30 cellular contexts compared by ENCODE assay signal in genomic region chr10:111650088-111650487, GRCh38.
DNase-seq lines count a peak whose midpoint lies in the region; ATAC-seq and TF ChIP-seq lines count a peak whose summit lies in the region.
"Had no signal": no experiment of that assay in that cellular context is flagged by ENCODE, and none has a peak within 500 bp of the region (broad histone marks: within the 10 kb centered on the region; RNA-seq: fewer than 3 reads in every experiment).

No MANE protein-coding gene starts in this region.

- H3K4me2 ChIP-seq in OCI-LY7 (ENCODE audit: low read length), result no peak overlapping the region
- no peak overlapping the region for H3K4me2 ChIP-seq in mesendoderm (ENCODE audit: low read length)

- no peaks in the 10 kb centered on the region for H4K20me1 ChIP-seq in OCI-LY7 (ENCODE audit: insufficient read depth, low read length)

- H2AK5ac ChIP-seq in mesendoderm (ENCODE audit: low read length), result no peak overlapping the region

- H2BK15ac ChIP-seq in mesendoderm (replicated peaks; ENCODE audit: low read depth), result no peak overlapping the region

- H3K27ac Mint-ChIP-seq in activated CD8-positive, alpha-beta T cell treated with anti-CD3 and anti-CD28 coated beads for 36 hours, result no peak overlapping the region
- H3K27ac Mint-ChIP-seq in activated CD8-positive, alpha-beta T cell treated with anti-CD3 and anti-CD28 coated beads, Interleukin-2, amount 10 ng/mL, durations not matched to agents 7 days and 5 days, result no peak overlapping the region
- H3K27ac Mint-ChIP-seq: CD4-positive, alpha-beta memory T cell; dendritic cell treated with granulocyte-macrophage colony-stimulating factor and Interleukin-4, amounts not matched to agents 40 ng/mL and 50 ng/mL, for 4 days; HFFc6; mesothelial cell of epicardium; T-helper 2 cell treated with Interferon-gamma antibody and Interleukin-4, amounts not matched to agents 5 μg/mL and 100 μg/mL, for 36 hours had no signal

- no peaks in the 10 kb centered on the region for H3K9me3 ChIP-seq in OCI-LY7 (ENCODE audit: low read length)

- BruUV-seq in OCI-LY7 (replicated peaks; lab: Mats Ljungman, UMichigan), result no TSS peak

- no peak for TF ChIP-seq CTCF in activated CD8-positive, alpha-beta T cell treated with anti-CD3 and anti-CD28 coated beads for 36 hours (IDR thresholded peaks at IDR 0.05)
- TF ChIP-seq CTCF in GM12865 (IDR thresholded peaks at IDR 0.05; ENCODE audit: insufficient read depth, low read depth, low read length, missing control alignments) (peak; percentile 14), OCI-LY7 (conservative IDR thresholded peaks at IDR 0.05; ENCODE audit: low read length) (peak; percentile 46)

- H3K36me3 Mint-ChIP-seq in activated CD8-positive, alpha-beta T cell treated with anti-CD3 and anti-CD28 coated beads for 36 hours (ENCODE audit: low read depth), result peaks cover 3% of the 10 kb centered on the region
- H3K36me3 Mint-ChIP-seq in activated CD8-positive, alpha-beta T cell treated with anti-CD3 and anti-CD28 coated beads, Interleukin-2, amount 10 ng/mL, durations not matched to agents 7 days and 5 days (ENCODE audit: low read depth), result no peaks in the 10 kb centered on the region
- H3K36me3 Mint-ChIP-seq: CD4-positive, alpha-beta memory T cell; mesothelial cell of epicardium had no signal

- no peak overlapping the region for H3K27ac ChIP-seq in OCI-LY7 (ENCODE audit: low read depth, low read length, poor library complexity, severe bottlenecking)
- no peak overlapping the region for H3K27ac ChIP-seq in mesendoderm (ENCODE audit: low read depth, low read length)
- H3K27ac ChIP-seq: psoas muscle, sigmoid colon, tibial artery had no signal

- H3K9ac ChIP-seq in mesendoderm (ENCODE audit: low read length), result no peak overlapping the region

- no peak overlapping the region for H2AFZ ChIP-seq in OCI-LY7 (ENCODE audit: low read length)

- intact Hi-C loops in activated CD8-positive, alpha-beta T cell treated with anti-CD3 and anti-CD28 coated beads for 36 hours (cut with micrococcal nuclease), result no loop called here
- intact Hi-C loops in OCI-LY7 (cut with micrococcal nuclease; ENCODE audit: unreplicated experiment), result no loop called here

- H3K4me1 Mint-ChIP-seq in activated CD8-positive, alpha-beta T cell treated with anti-CD3 and anti-CD28 coated beads for 36 hours (ENCODE audit: low read depth), result no peaks in the 10 kb centered on the region
- H3K4me1 Mint-ChIP-seq in activated CD8-positive, alpha-beta T cell treated with anti-CD3 and anti-CD28 coated beads, Interleukin-2, amount 10 ng/mL, durations not matched to agents 7 days and 5 days (ENCODE audit: low read depth), result no peaks in the 10 kb centered on the region
- H3K4me1 Mint-ChIP-seq: CD4-positive, alpha-beta memory T cell; central memory CD8-positive, alpha-beta T cell; mesothelial cell of epicardium; naive B cell had no signal

- H3K27me3 ChIP-seq in mesendoderm (ENCODE audit: insufficient read depth, low read length, poor library complexity), result no peaks in the 10 kb centered on the region
- H3K27me3 ChIP-seq: MG63, sigmoid colon, tibial artery had no signal

- H2BK120ac ChIP-seq in mesendoderm (ENCODE audit: low read depth, low read length), result no peak overlapping the region

- H3K18ac ChIP-seq in mesendoderm (ENCODE audit: low read length), result no peak overlapping the region

- no peak overlapping the region for H3K23ac ChIP-seq in mesendoderm (ENCODE audit: low read length)

- no peak overlapping the region for H4K8ac ChIP-seq in mesendoderm (ENCODE audit: low read depth, low read length)

- no peak overlapping the region for H4K5ac ChIP-seq in mesendoderm (ENCODE audit: low read length)

- H3K36me3 ChIP-seq in OCI-LY7 (ENCODE audit: insufficient read depth, low read length) (no peaks in the 10 kb centered on the region), mesendoderm (ENCODE audit: control insufficient read depth, insufficient read depth, low read length) (no peaks in the 10 kb centered on the region)
- H3K36me3 ChIP-seq: MG63, sigmoid colon, tibial artery had no signal

- H3K4me1 ChIP-seq in OCI-LY7 (ENCODE audit: insufficient read depth, low read length, poor library complexity, severe bottlenecking) (no peaks in the 10 kb centered on the region), mesendoderm (ENCODE audit: control insufficient read depth, low read depth, low read length) (no peaks in the 10 kb centered on the region)
- H3K4me1 ChIP-seq: psoas muscle, tibial artery had no signal

- no peak overlapping the region for H3K56ac ChIP-seq in mesendoderm (ENCODE audit: low read length)

- no peak for ATAC-seq in activated CD8-positive, alpha-beta T cell treated with anti-CD3 and anti-CD28 coated beads for 36 hours
- ATAC-seq in activated CD8-positive, alpha-beta T cell treated with anti-CD3 and anti-CD28 coated beads, Interleukin-2, amount 10 ng/mL, durations not matched to agents 7 days and 5 days, result no peak
- no peak for ATAC-seq in HG02571 (IDR thresholded peaks at IDR 0.05; ENCODE audit: unreplicated experiment)
- ATAC-seq: psoas muscle had no signal

- CTCF ChIA-PET in activated CD8-positive, alpha-beta T cell treated with anti-CD3 and anti-CD28 coated beads for 36 hours (lab: Charles Lee), result no interaction called here
- CTCF ChIA-PET in activated CD8-positive, alpha-beta T cell treated with anti-CD3 and anti-CD28 coated beads, Interleukin-2, amount 10 ng/mL, durations not matched to agents 7 days and 5 days (lab: Charles Lee), result no interaction called here
- CTCF ChIA-PET in OCI-LY7 (lab: Charles Lee; ENCODE audit: unreplicated experiment), result no interaction called here

- no peak overlapping the region for H3K4ac ChIP-seq in mesendoderm (ENCODE audit: low read depth, low read length)

- WGBS in mesendoderm (ENCODE audit: extremely low coverage, insufficient coverage, low lambda C conversion rate), result no CpG with 5 or more reads among the region's 2 CpGs

- peaks cover 2% of the 10 kb centered on the region for H3K27me3 Mint-ChIP-seq in activated CD8-positive, alpha-beta T cell treated with anti-CD3 and anti-CD28 coated beads for 36 hours
- H3K27me3 Mint-ChIP-seq in activated CD8-positive, alpha-beta T cell treated with anti-CD3 and anti-CD28 coated beads, Interleukin-2, amount 10 ng/mL, durations not matched to agents 7 days and 5 days (ENCODE audit: low read depth), result no peaks in the 10 kb centered on the region
- H3K27me3 Mint-ChIP-seq: dendritic cell treated with granulocyte-macrophage colony-stimulating factor and Interleukin-4, amounts not matched to agents 40 ng/mL and 50 ng/mL, for 4 days; naive B cell had no signal

- no peak overlapping the region for H3K4me3 ChIP-seq in GM12865 (ENCODE audit: low read depth, low read length)
- no peak overlapping the region for H3K4me3 ChIP-seq in OCI-LY7 (ENCODE audit: low read depth, low read length, poor library complexity, severe bottlenecking)
- no peak overlapping the region for H3K4me3 ChIP-seq in mesendoderm (ENCODE audit: low read length)
- H3K4me3 ChIP-seq: MG63, psoas muscle, sigmoid colon, tibial artery had no signal

- H3K79me1 ChIP-seq in mesendoderm (ENCODE audit: low read length), result no peaks in the 10 kb centered on the region

- H2BK5ac ChIP-seq in mesendoderm (ENCODE audit: low read length), result no peak overlapping the region

- POLR2A ChIA-PET in activated CD8-positive, alpha-beta T cell treated with anti-CD3 and anti-CD28 coated beads for 36 hours (lab: Charles Lee), result no interaction called here
- POLR2A ChIA-PET in activated CD8-positive, alpha-beta T cell treated with anti-CD3 and anti-CD28 coated beads, Interleukin-2, amount 10 ng/mL, durations not matched to agents 7 days and 5 days (lab: Charles Lee), result no interaction called here
- POLR2A ChIA-PET in OCI-LY7 (lab: Charles Lee), result no interaction called here

- DNase-seq in activated CD8-positive, alpha-beta T cell treated with anti-CD3 and anti-CD28 coated beads for 36 hours, result peak; percentile 4
- DNase-seq in activated CD8-positive, alpha-beta T cell treated with anti-CD3 and anti-CD28 coated beads, Interleukin-2, amount 10 ng/mL, durations not matched to agents 7 days and 5 days, result no peak
- no peak for DNase-seq in GM12865 (ENCODE audit: low read depth)
- peak; percentile 6 for DNase-seq in OCI-LY7 (ENCODE audit: low spot score)
- peak; percentile 7 for DNase-seq in mesendoderm
- DNase-seq in NCI-H2227 treated with DMSO at 0.1 percent for 48 hours (lab: John Stamatoyannopoulos, UW), result no peak
- DNase-seq in RPMI8226, result no peak
- DNase-seq: activated CD4-positive, alpha-beta T cell treated with anti-CD3 and anti-CD28 coated beads for 4 hours; activated effector memory CD4-positive, alpha-beta T cell treated with Interleukin-2 at 50 U/mL for 16 hours; activated T-cell treated with anti-CD3 and anti-CD28 coated beads, Interleukin-2, amount 50 U/mL, for 1 hour; CD4-positive, alpha-beta memory T cell; glutamatergic neuron; HFFc6; KG1; MG63; naive B cell; NCI-H1417 treated with DMSO at 0.1 percent for 48 hours; NCI-H2081; NCI-H748 treated with DMSO at 0.1 percent for 48 hours; nucleus accumbens; psoas muscle; sigmoid colon; stimulated activated CD4-positive, alpha-beta T cell treated with anti-CD3 and anti-CD28 coated beads, Interleukin-12 subunit alpha, Interleukin-12 subunit beta, amount 100 ng/mL, for 4 hours; stimulated activated CD4-positive, alpha-beta T cell treated with anti-CD3 and anti-CD28 coated beads, Interleukin-4, amount 100 ng/mL, for 24 hours; tibial artery had no signal

- H3K4me3 Mint-ChIP-seq in activated CD8-positive, alpha-beta T cell treated with anti-CD3 and anti-CD28 coated beads for 36 hours, result no peak overlapping the region
- H3K4me3 Mint-ChIP-seq in activated CD8-positive, alpha-beta T cell treated with anti-CD3 and anti-CD28 coated beads, Interleukin-2, amount 10 ng/mL, durations not matched to agents 7 days and 5 days, result no peak overlapping the region
- H3K4me3 Mint-ChIP-seq: CD4-positive, alpha-beta memory T cell; central memory CD8-positive, alpha-beta T cell; dendritic cell treated with granulocyte-macrophage colony-stimulating factor and Interleukin-4, amounts not matched to agents 40 ng/mL and 50 ng/mL, for 4 days; HFFc6; mesothelial cell of epicardium; naive B cell; T-helper 2 cell treated with Interferon-gamma antibody and Interleukin-4, amounts not matched to agents 5 μg/mL and 100 μg/mL, for 36 hours had no signal

- no peaks in the 10 kb centered on the region for H3K79me2 ChIP-seq in OCI-LY7 (ENCODE audit: insufficient read depth, low read depth, low read length)
- H3K79me2 ChIP-seq in mesendoderm (ENCODE audit: control insufficient read depth, insufficient read depth, low read length), result no peaks in the 10 kb centered on the region

- H3K9me3 Mint-ChIP-seq in activated CD8-positive, alpha-beta T cell treated with anti-CD3 and anti-CD28 coated beads for 36 hours, result peaks cover 20% of the 10 kb centered on the region
- peaks cover 9% of the 10 kb centered on the region for H3K9me3 Mint-ChIP-seq in activated CD8-positive, alpha-beta T cell treated with anti-CD3 and anti-CD28 coated beads, Interleukin-2, amount 10 ng/mL, durations not matched to agents 7 days and 5 days (ENCODE audit: insufficient read depth)

- H3K9me2 ChIP-seq in OCI-LY7 (ENCODE audit: insufficient read depth, low read length), result no peaks in the 10 kb centered on the region

Comparison
In these comparisons a context has a peak if more than half of its experiments do, and no peak if none do; other contexts are left out.
1. DNase-seq: peak in activated CD8-positive, alpha-beta T cell treated with anti-CD3 and anti-CD28 coated beads for 36 hours (single experiment), OCI-LY7 (single experiment) and mesendoderm (single experiment); none in activated CD8-positive, alpha-beta T cell treated with anti-CD3 and anti-CD28 coated beads, Interleukin-2, amount 10 ng/mL, durations not matched to agents 7 days and 5 days (single experiment), GM12865 (single experiment), NCI-H2227 treated with DMSO at 0.1 percent for 48 hours (single experiment) and RPMI8226 (single experiment).